11 cellular contexts compared by ENCODE assay signal in the genomic region with DNA sequence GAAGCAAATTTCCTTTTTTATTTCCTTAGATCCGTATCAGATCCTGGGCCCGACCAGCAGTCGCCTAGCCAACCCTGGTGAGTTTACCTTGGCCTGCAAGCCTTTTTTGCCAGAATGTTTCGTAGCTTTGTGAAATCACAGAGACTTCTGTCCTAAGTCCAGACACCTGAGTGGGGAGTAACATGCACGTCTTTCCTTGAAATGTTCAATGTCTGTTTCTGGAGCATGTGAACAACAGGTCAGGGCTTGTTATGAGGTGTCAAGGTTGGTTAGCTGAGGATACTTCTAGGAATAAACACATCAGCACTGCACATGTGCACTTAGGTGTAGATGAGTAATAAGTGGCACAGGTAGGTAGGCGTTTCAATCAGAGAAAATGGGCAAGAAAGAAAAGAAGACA. TPM values are rescaled to one million over a fixed set of nuclear protein-coding genes. Genes with fewer than 3 reads are reported as not detected.
"Had no signal": no experiment of that assay in that cellular context is flagged by ENCODE, and none has a peak within 500 bp of the region (broad histone marks: within the 10 kb centered on the region; RNA-seq: fewer than 3 reads in every experiment).

No MANE protein-coding gene starts in this region.

- H3K4me3 Mint-ChIP-seq: activated CD4-positive, alpha-beta T cell treated with anti-CD3 and anti-CD28 coated beads, Interleukin-2, amount 10 ng/mL, durations not matched to agents 24 days and 14 days; central memory CD8-positive, alpha-beta T cell had no signal

- H3K9me3 Mint-ChIP-seq: activated CD4-positive, alpha-beta T cell treated with anti-CD3 and anti-CD28 coated beads, Interleukin-2, amount 10 ng/mL, durations not matched to agents 24 days and 14 days; central memory CD8-positive, alpha-beta T cell had no signal

- H3K27me3 Mint-ChIP-seq: activated CD4-positive, alpha-beta T cell treated with anti-CD3 and anti-CD28 coated beads, Interleukin-2, amount 10 ng/mL, durations not matched to agents 24 days and 14 days; central memory CD8-positive, alpha-beta T cell had no signal

- DNase-seq: activated CD4-positive, alpha-beta T cell treated with anti-CD3 and anti-CD28 coated beads, Interleukin-2, amount 10 ng/mL, durations not matched to agents 24 days and 14 days; activated naive CD4-positive, alpha-beta T cell treated with Interleukin-2 at 50 U/mL for 16 hours; activated T-cell treated with anti-CD3 and anti-CD28 coated beads, Interleukin-2, amount 50 U/mL, for 1 hour; cortex of kidney; effector CD8-positive, alpha-beta T cell; stimulated activated CD4-positive, alpha-beta T cell treated with anti-CD3 and anti-CD28 coated beads, Interleukin-4, amount 100 ng/mL, for 4 hours; T1000 had no signal

RNA-seq across cellular contexts. Expression of a gene that starts 58.0 kb away (rescaled TPM):
- total RNA-seq: activated CD4-positive, alpha-beta T cell treated with anti-CD3 and anti-CD28 coated beads, Interleukin-2, amount 10 ng/mL, durations not matched to agents 24 days and 14 days; kidney epithelial cell; mesenteric fat pad; tibial nerve had no signal
